In genomic region chr11:125968363-125968762, GRCh38 we compare ENCODE assay signal across 23 cellular contexts. TPM values are rescaled to one million over a fixed set of nuclear protein-coding genes. Genes with fewer than 3 reads are reported as not detected.
DNase-seq lines count a peak whose midpoint lies in the region; ATAC-seq, FAIRE-seq and TF ChIP-seq lines count a peak whose summit lies in the region.
"Had no signal": no experiment of that assay in that cellular context is flagged by ENCODE, and none has a peak within 500 bp of the region (broad histone marks: within the 10 kb centered on the region; RNA-seq: fewer than 3 reads in every experiment).

No MANE protein-coding gene starts in this region.

- peak overlapping the region; percentile 64; the same call in 1 of the 2 replicates for H2AFZ ChIP-seq in Loucy (ENCODE audit: low read length)
- H2AFZ ChIP-seq in GM23248: no peak overlapping the region

- in situ Hi-C loops in GM23248 (cut with MboI): no loop called here

- DNase-seq in SIG-M5 treated with dmso at 0.1 percent for 504 hours (lab: John Stamatoyannopoulos, UW; ENCODE audit: unreplicated experiment): peak; percentile 69
- DNase-seq in fibroblast of villous mesenchyme (ENCODE audit: low read depth): peak; percentile 73
- no peak for DNase-seq in pancreas
- no peak for DNase-seq in naive thymus-derived CD8-positive, alpha-beta T cell
- no peak for DNase-seq in HUDEP-2 (lab: John Stamatoyannopoulos, UW; ENCODE audit: unreplicated experiment in 76 of 76)
- DNase-seq in GM23248: no peak
- DNase-seq: activated CD4-positive, alpha-beta T cell treated with anti-CD3 and anti-CD28 coated beads, Interleukin-2, amount 10 ng/mL, durations not matched to agents 24 days and 14 days; activated naive CD4-positive, alpha-beta T cell treated with anti-CD3 and anti-CD28 coated beads for 36 hours; cortex of kidney; HCEC 1CT; head of caudate nucleus; kidney; NCI-H1105; NCI-H2171; SHP77; T1000 had no signal

- TF ChIP-seq CTCF in Loucy (conservative IDR thresholded peaks at IDR 0.05; ENCODE audit: low read length) (no peak), fibroblast of villous mesenchyme (IDR thresholded peaks at IDR 0.05; ENCODE audit: insufficient read depth, low read depth, low read length) (no peak), pancreas (IDR thresholded peaks at IDR 0.05) (no peak)

- no peaks in the 10 kb centered on the region for H3K79me2 ChIP-seq in Loucy (ENCODE audit: insufficient read depth, low read length)
- no peaks in the 10 kb centered on the region for H3K79me2 ChIP-seq in GM23248 (ENCODE audit: insufficient read depth)

- WGBS in pancreas, 2 donors: 68 to 69% methylated on average over 7 of the region's 7 CpGs
- WGBS in GM23248 (ENCODE audit: low coverage in 1 of 2, low lambda C conversion rate in 2 of 2, missing lambda C conversion rate in 2 of 2), 2 experiments: 92% methylated on average over 7 of the region's 7 CpGs

- no peaks in the 10 kb centered on the region for H3K4me1 Mint-ChIP-seq in naive thymus-derived CD8-positive, alpha-beta T cell
- H3K4me1 Mint-ChIP-seq: activated CD4-positive, alpha-beta T cell treated with anti-CD3 and anti-CD28 coated beads, Interleukin-2, amount 10 ng/mL, durations not matched to agents 24 days and 14 days had no signal

- H3K27me3 ChIP-seq in Loucy (ENCODE audit: insufficient read depth, low read length, poor library complexity, severe bottlenecking) (no peaks in the 10 kb centered on the region), pancreas (no peaks in the 10 kb centered on the region), GM23248 (replicated peaks; ENCODE audit: insufficient read depth) (no peaks in the 10 kb centered on the region)
- H3K27me3 ChIP-seq: BLaER1 treated with 17β-estradiol and CSF1 and Interleukin-3, amounts not matched to agents 10 nM and 100 nM had no signal

- H3K4me1 ChIP-seq in Loucy (ENCODE audit: insufficient read depth, low read length, poor library complexity, severe bottlenecking) (peaks cover 14% of the 10 kb centered on the region), pancreas (no peaks in the 10 kb centered on the region), GM23248 (ENCODE audit: insufficient read depth) (no peaks in the 10 kb centered on the region)
- H3K4me1 ChIP-seq: BLaER1 treated with 17β-estradiol and CSF1 and Interleukin-3, amounts not matched to agents 10 nM and 100 nM had no signal

- no peak overlapping the region for H3K4me3 Mint-ChIP-seq in naive thymus-derived CD8-positive, alpha-beta T cell
- H3K4me3 Mint-ChIP-seq: activated CD4-positive, alpha-beta T cell treated with anti-CD3 and anti-CD28 coated beads, Interleukin-2, amount 10 ng/mL, durations not matched to agents 24 days and 14 days; activated naive CD4-positive, alpha-beta T cell treated with anti-CD3 and anti-CD28 coated beads for 36 hours; type B pancreatic cell had no signal

- H3K27ac Mint-ChIP-seq in naive thymus-derived CD8-positive, alpha-beta T cell: no peak overlapping the region
- H3K27ac Mint-ChIP-seq: activated CD4-positive, alpha-beta T cell treated with anti-CD3 and anti-CD28 coated beads, Interleukin-2, amount 10 ng/mL, durations not matched to agents 24 days and 14 days; activated naive CD4-positive, alpha-beta T cell treated with anti-CD3 and anti-CD28 coated beads for 36 hours; type B pancreatic cell had no signal

- H3K9me2 ChIP-seq in Loucy (replicated peaks; ENCODE audit: low read depth, low read length) (no peaks in the 10 kb centered on the region), GM23248 (ENCODE audit: insufficient read depth) (no peaks in the 10 kb centered on the region)

- H3K4me3 ChIP-seq in Loucy (ENCODE audit: low read length, poor library complexity, severe bottlenecking): peak overlapping the region; percentile 14
- H3K4me3 ChIP-seq in fibroblast of villous mesenchyme (ENCODE audit: low read depth, low read length): no peak overlapping the region
- H3K4me3 ChIP-seq in pancreas: no peak overlapping the region
- no peak overlapping the region for H3K4me3 ChIP-seq in GM23248
- H3K4me3 ChIP-seq: BLaER1 treated with 17β-estradiol and CSF1 and Interleukin-3, amounts not matched to agents 10 nM and 100 nM; skin epidermis had no signal

- peak overlapping the region; percentile 55 for H3K4me2 ChIP-seq in Loucy (ENCODE audit: low read depth, low read length, poor library complexity, severe bottlenecking)
- H3K4me2 ChIP-seq in GM23248 (ENCODE audit: unreplicated experiment): no peak overlapping the region
- H3K4me2 ChIP-seq: BLaER1 treated with 17β-estradiol and CSF1 and Interleukin-3, amounts not matched to agents 10 nM and 100 nM had no signal

- H3K9me3 Mint-ChIP-seq in naive thymus-derived CD8-positive, alpha-beta T cell: peaks cover 0 to 4% (median 0%) of the 10 kb centered on the region in 9 donors
- H3K9me3 Mint-ChIP-seq: activated CD4-positive, alpha-beta T cell treated with anti-CD3 and anti-CD28 coated beads, Interleukin-2, amount 10 ng/mL, durations not matched to agents 24 days and 14 days; activated naive CD4-positive, alpha-beta T cell treated with anti-CD3 and anti-CD28 coated beads for 36 hours; type B pancreatic cell had no signal

- ATAC-seq in pancreas (peak in 3 of 4 donors; percentile 52 to 72 (median 65)), HG03469 (IDR thresholded peaks at IDR 0.05; ENCODE audit: unreplicated experiment) (no peak)
- no peak for ATAC-seq in naive thymus-derived CD8-positive, alpha-beta T cell
- ATAC-seq: esophagus mucosa had no signal

- H3K9me3 ChIP-seq in Loucy (ENCODE audit: insufficient read depth, low read depth, low read length): no peaks in the 10 kb centered on the region
- no peaks in the 10 kb centered on the region for H3K9me3 ChIP-seq in pancreas
- no peaks in the 10 kb centered on the region for H3K9me3 ChIP-seq in GM23248 (ENCODE audit: low read depth)

- H4K20me1 ChIP-seq in Loucy (ENCODE audit: insufficient read depth, low read length, poor library complexity, severe bottlenecking) (no peaks in the 10 kb centered on the region), GM23248 (ENCODE audit: insufficient read depth) (no peaks in the 10 kb centered on the region)
- H4K20me1 ChIP-seq: BLaER1 treated with 17β-estradiol and CSF1 and Interleukin-3, amounts not matched to agents 10 nM and 100 nM had no signal

- peaks cover 0 to 5% (median 2%) of the 10 kb centered on the region in 3 donors for H3K36me3 Mint-ChIP-seq in naive thymus-derived CD8-positive, alpha-beta T cell

- peaks cover 0 to 5% (median 0%) of the 10 kb centered on the region in 5 donors for H3K27me3 Mint-ChIP-seq in naive thymus-derived CD8-positive, alpha-beta T cell
- H3K27me3 Mint-ChIP-seq: type B pancreatic cell had no signal

- H3K27ac ChIP-seq in pancreas (no peak overlapping the region), GM23248 (no peak overlapping the region)
- H3K27ac ChIP-seq: BLaER1 treated with 17β-estradiol and CSF1 and Interleukin-3, amounts not matched to agents 10 nM and 100 nM; skin epidermis had no signal

- intact Hi-C loops in pancreas (cut with DNase I): no loop called here

- POLR2A ChIA-PET in naive thymus-derived CD8-positive, alpha-beta T cell (lab: Charles Lee): no interaction called here

- H3F3A ChIP-seq in Loucy (ENCODE audit: low read depth) (no peaks in the 10 kb centered on the region), GM23248 (ENCODE audit: insufficient read depth) (no peaks in the 10 kb centered on the region)

- no peak for FAIRE-seq in pancreas (lab: Jason Lieb, UNC)
- FAIRE-seq: kidney had no signal

- H3K9ac ChIP-seq in Loucy (ENCODE audit: low read depth, low read length, poor library complexity, severe bottlenecking) (no peak overlapping the region), GM23248 (no peak overlapping the region)
- H3K9ac ChIP-seq: BLaER1 treated with 17β-estradiol and CSF1 and Interleukin-3, amounts not matched to agents 10 nM and 100 nM had no signal

- H3K36me3 ChIP-seq in Loucy (ENCODE audit: insufficient read depth, low read length): no peaks in the 10 kb centered on the region
- H3K36me3 ChIP-seq in pancreas: no peaks in the 10 kb centered on the region
- no peaks in the 10 kb centered on the region for H3K36me3 ChIP-seq in GM23248 (ENCODE audit: low read depth)
- H3K36me3 ChIP-seq: BLaER1 treated with 17β-estradiol and CSF1 and Interleukin-3, amounts not matched to agents 10 nM and 100 nM had no signal

RNA-seq across cellular contexts. Expression of gene VSIG10L2, which starts 22.5 kb away (rescaled TPM):
- total RNA-seq in fibroblast of villous mesenchyme (not detected in 2 replicates), pancreas (under 1 TPM in 2 of 6 donors, not detected in 4; 0.28 to 0.52 TPM)
- polyA plus RNA-seq in pancreas (under 1 TPM; 0.14 to 0.15 TPM), GM23248 (2016; fragmentation: Nextera tagmentation; extraction: Ambion mirVana) (not detected in 2 replicates)
- total RNA-seq in naive thymus-derived CD8-positive, alpha-beta T cell: not detected
- polyA plus RNA-seq in naive thymus-derived CD8-positive, alpha-beta T cell: not detected
- total RNA-seq in GM23248 (2014; rRNA removed; shearing (Covaris generic)): not detected in 2 replicates
- total RNA-seq: activated CD4-positive, alpha-beta T cell treated with anti-CD3 and anti-CD28 coated beads, Interleukin-2, amount 10 ng/mL, durations not matched to agents 24 days and 14 days; activated naive CD4-positive, alpha-beta T cell treated with anti-CD3 and anti-CD28 coated beads for 36 hours; esophagus mucosa; kidney; osteocyte had no signal

Comparison
In these comparisons a context has a peak if more than half of its experiments do, and no peak if none do; other contexts are left out.
1. DNase-seq: peak in SIG-M5 treated with dmso at 0.1 percent for 504 hours (single experiment) and fibroblast of villous mesenchyme (single experiment); none in pancreas (0 of 6), naive thymus-derived CD8-positive, alpha-beta T cell (0 of 10), HUDEP-2 (0 of 76) and GM23248 (single experiment).
2. ATAC-seq: peak in pancreas (3 of 4); none in HG03469 (single experiment) and naive thymus-derived CD8-positive, alpha-beta T cell (0 of 2).